Comparison of ENCODE assay signal across 26 cellular contexts in the genomic region with DNA sequence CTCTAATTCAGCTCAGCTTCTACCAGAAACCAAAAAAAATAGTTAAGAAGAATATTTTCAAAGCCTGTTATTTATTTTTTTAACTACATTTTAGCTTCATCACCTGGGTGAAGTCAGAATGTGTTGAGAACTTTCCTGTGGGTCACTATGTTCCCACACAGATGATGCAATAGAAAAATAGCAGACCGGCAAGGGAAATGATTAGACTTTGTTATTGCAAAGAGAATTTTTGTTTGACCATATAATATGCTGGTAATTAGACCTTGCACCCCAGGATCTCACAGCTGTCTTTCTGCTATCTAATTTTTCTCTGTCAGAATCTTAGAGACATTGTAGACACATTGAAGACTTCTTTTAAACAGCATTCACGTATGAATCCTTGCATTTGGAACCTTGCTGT.
"Had no signal": no experiment of that assay in that cellular context is flagged by ENCODE, and none has a peak within 500 bp of the region (broad histone marks: within the 10 kb centered on the region; RNA-seq: fewer than 3 reads in every experiment).

No MANE protein-coding gene starts in this region.

- DNase-seq: activated CD4-positive, alpha-beta memory T cell treated with anti-CD3 and anti-CD28 coated beads for 36 hours; activated CD4-positive, alpha-beta T cell treated with anti-CD3 and anti-CD28 coated beads, Interleukin-2, amount 10 ng/mL, durations not matched to agents 7 days and 5 days; activated CD4-positive, CD25-positive, alpha-beta regulatory T cell; activated CD8-positive, alpha-beta memory T cell treated with anti-CD3 and anti-CD28 coated beads for 24 hours; activated gamma-delta T cell; activated naive CD4-positive, alpha-beta T cell treated with anti-CD3 and anti-CD28 coated beads for 36 hours; activated T-cell treated with anti-CD3 and anti-CD28 coated beads, Interleukin-2, amount 50 U/mL, for 48 hours; amygdala; caudate nucleus; Karpas-422; NCI-H1048; NCI-H1694; NCI-H2029; NCI-H2107; NCI-H2171 treated with DMSO at 0.1 percent for 48 hours; NCI-H226; NCI-H526 treated with DMSO at 0.1 percent for 48 hours; NK-92 treated with Interleukin-12 subunit alpha and Interleukin-12 subunit beta, amount 100 ng/mL, for 24 hours; PC-3; SHP77 treated with DMSO at 0.1 percent for 48 hours; T-helper 2 cell had no signal

- H3K27ac Mint-ChIP-seq: activated CD4-positive, alpha-beta memory T cell treated with anti-CD3 and anti-CD28 coated beads for 36 hours; activated CD4-positive, alpha-beta T cell treated with anti-CD3 and anti-CD28 coated beads, Interleukin-2, amount 10 ng/mL, durations not matched to agents 7 days and 5 days; activated naive CD4-positive, alpha-beta T cell treated with anti-CD3 and anti-CD28 coated beads for 36 hours; activated naive CD8-positive, alpha-beta T cell; activated T-helper 17 cell treated with anti-CD3 and anti-CD28 coated beads, Interleukin-2, amount 50 U/mL, for 72 hours had no signal

- H3K27ac ChIP-seq: VCaP had no signal

- H3K36me3 Mint-ChIP-seq: activated CD4-positive, alpha-beta memory T cell treated with anti-CD3 and anti-CD28 coated beads for 36 hours; activated naive CD8-positive, alpha-beta T cell had no signal

- ATAC-seq: activated T-helper 17 cell treated with anti-CD3 and anti-CD28 coated beads, Interleukin-2, amount 50 U/mL, for 72 hours; PC-3 had no signal

- H3K4me1 Mint-ChIP-seq: activated CD4-positive, alpha-beta T cell treated with anti-CD3 and anti-CD28 coated beads, Interleukin-2, amount 10 ng/mL, durations not matched to agents 7 days and 5 days; activated T-helper 17 cell treated with anti-CD3 and anti-CD28 coated beads, Interleukin-2, amount 50 U/mL, for 72 hours had no signal

- H3K4me3 Mint-ChIP-seq: activated CD4-positive, alpha-beta memory T cell treated with anti-CD3 and anti-CD28 coated beads for 36 hours; activated CD4-positive, alpha-beta T cell treated with anti-CD3 and anti-CD28 coated beads, Interleukin-2, amount 10 ng/mL, durations not matched to agents 7 days and 5 days; activated naive CD4-positive, alpha-beta T cell treated with anti-CD3 and anti-CD28 coated beads for 36 hours; activated naive CD8-positive, alpha-beta T cell; activated T-helper 17 cell treated with anti-CD3 and anti-CD28 coated beads, Interleukin-2, amount 50 U/mL, for 72 hours had no signal

- FAIRE-seq: astrocyte, RCC 7860 had no signal

- H3K27me3 Mint-ChIP-seq: activated CD4-positive, alpha-beta memory T cell treated with anti-CD3 and anti-CD28 coated beads for 36 hours; activated CD4-positive, alpha-beta T cell treated with anti-CD3 and anti-CD28 coated beads, Interleukin-2, amount 10 ng/mL, durations not matched to agents 7 days and 5 days; activated T-helper 17 cell treated with anti-CD3 and anti-CD28 coated beads, Interleukin-2, amount 50 U/mL, for 72 hours had no signal
